ENCODE assay signal across 11 cellular contexts in genomic region chr3:141431411-141432378, GRCh38. TPM values are rescaled to one million over a fixed set of nuclear protein-coding genes. Genes with fewer than 3 reads are reported as not detected.
A peak's percentile ranks its signal among the peaks of the same experiment; 100 is the strongest.
DNase-seq lines count a peak whose midpoint lies in the region; ATAC-seq and TF ChIP-seq lines count a peak whose summit lies in the region.
"Had no signal": no experiment of that assay in that cellular context is flagged by ENCODE, and none has a peak within 500 bp of the region (broad histone marks: within the 10 kb centered on the region; RNA-seq: fewer than 3 reads in every experiment).

No MANE protein-coding gene starts in this region.

- H3K27me3 ChIP-seq in heart left ventricle = no peaks in the 10 kb centered on the region
- H3K27me3 ChIP-seq in osteoblast (ENCODE audit: insufficient read depth, low read length) = no peaks in the 10 kb centered on the region
- H3K27me3 ChIP-seq in vagina = no peaks in the 10 kb centered on the region
- no peaks in the 10 kb centered on the region for H3K27me3 ChIP-seq in A673 (replicated peaks; ENCODE audit: insufficient read depth, low read depth, low read length, poor library complexity)

- intact Hi-C loops in heart left ventricle (cut with DNase I) (no loop called here), left cardiac atrium (cut with DNase I) (no loop called here), vagina (cut with DNase I) (no loop called here), A673 (cut with micrococcal nuclease; ENCODE audit: unreplicated experiment) (no loop called here)

- peak overlapping the region; percentile 49 to 88 (median 80) for H3K27ac ChIP-seq in heart left ventricle
- H3K27ac ChIP-seq in osteoblast (ENCODE audit: low read depth, low read length) = peak overlapping the region; percentile 68
- H3K27ac ChIP-seq in vagina = peak overlapping the region; percentile 71
- H3K27ac ChIP-seq in A673 (ENCODE audit: low read depth, low read length, poor library complexity, severe bottlenecking) = no peak overlapping the region

- ATAC-seq in heart left ventricle (peak in 2 of 4 donors; percentile 5 to 17), left cardiac atrium (no peak)

- no peak overlapping the region for H2AFZ ChIP-seq in osteoblast (ENCODE audit: low read length)

- peaks cover 86% of the 10 kb centered on the region for H3K79me2 ChIP-seq in osteoblast (ENCODE audit: insufficient read depth, low read length)

- TF ChIP-seq POLR2A in heart left ventricle (IDR thresholded peaks at IDR 0.05) (no peak), vagina (IDR thresholded peaks at IDR 0.05) (no peak), erythroblast (IDR thresholded peaks at IDR 0.05; ENCODE audit: low read length) (no peak)

- DNase-seq in heart left ventricle = no peak
- no peak for DNase-seq in left cardiac atrium
- DNase-seq in fibroblast of the aortic adventitia (ENCODE audit: low read depth) = peak; percentile 49
- DNase-seq in osteoblast (ENCODE audit: insufficient read length, low spot score, missing footprints) = no peak
- DNase-seq in vagina (ENCODE audit: extremely low spot score in 2 of 2) = no peak
- no peak for DNase-seq in A673 (ENCODE audit: low spot score)
- DNase-seq in erythroblast (lab: John Stamatoyannopoulos, UW) = no peak
- DNase-seq in NCI-H187 treated with DMSO at 0.1 percent for 48 hours (lab: John Stamatoyannopoulos, UW) = no peak
- DNase-seq: activated naive CD4-positive, alpha-beta T cell treated with anti-CD3 and anti-CD28 coated beads for 36 hours; mesendoderm; NCI-H1436 treated with DMSO at 0.1 percent for 48 hours had no signal

- POLR2A ChIA-PET in A673 (lab: Charles Lee; ENCODE audit: low non-redundant PET) = no interaction called here

- H4K20me1 ChIP-seq in osteoblast (ENCODE audit: insufficient read depth, low read length) = no peaks in the 10 kb centered on the region

- CTCF ChIA-PET in A673 (lab: Charles Lee) = interaction anchor here (0.7 kb wide), 1 partner anchor 63 kb away, joined by 3 read pairs; no protein-coding TSS in a partner anchor

- peak overlapping the region in 5 of 12 donors; percentile 7 to 20 (median 16) for H3K4me3 ChIP-seq in heart left ventricle
- H3K4me3 ChIP-seq in fibroblast of the aortic adventitia (ENCODE audit: low read depth, low read length) = no peak overlapping the region
- no peak overlapping the region for H3K4me3 ChIP-seq in osteoblast (ENCODE audit: insufficient read depth, low read length)
- peak overlapping the region; percentile 10 to 25 for H3K4me3 ChIP-seq in vagina
- no peak overlapping the region for H3K4me3 ChIP-seq in A673 (ENCODE audit: low read depth, low read length, poor library complexity, severe bottlenecking)

- WGBS in heart left ventricle, 4 donors = 56 to 60% (median 59%) methylated on average over 18 of the region's 18 CpGs

- H3K4me1 ChIP-seq in heart left ventricle (peaks cover 3 to 95% (median 68%) of the 10 kb centered on the region in 12 donors), osteoblast (ENCODE audit: insufficient read depth, low read length) (peaks cover 30% of the 10 kb centered on the region), vagina (peaks cover 43% of the 10 kb centered on the region), A673 (ENCODE audit: insufficient read depth, low read length, poor library complexity, severe bottlenecking) (no peaks in the 10 kb centered on the region)

- BruUV-seq in A673 (replicated peaks; lab: Mats Ljungman, UMichigan) = no TSS peak

- TF ChIP-seq CTCF in heart left ventricle (IDR thresholded peaks at IDR 0.05) (no peak), fibroblast of the aortic adventitia (IDR thresholded peaks at IDR 0.05; ENCODE audit: insufficient read depth, low read length) (no peak), osteoblast (IDR thresholded peaks at IDR 0.05; ENCODE audit: extremely low read depth, low read depth, low read length) (no peak), vagina (IDR thresholded peaks at IDR 0.05) (no peak), A673 (conservative IDR thresholded peaks at IDR 0.05; ENCODE audit: low read depth, low read length) (no peak)

- no peaks in the 10 kb centered on the region for H3K9me3 ChIP-seq in heart left ventricle
- H3K9me3 ChIP-seq in osteoblast (ENCODE audit: low read depth, low read length) = no peaks in the 10 kb centered on the region
- H3K9me3 ChIP-seq in vagina = no peaks in the 10 kb centered on the region
- no peaks in the 10 kb centered on the region for H3K9me3 ChIP-seq in A673 (ENCODE audit: low read depth, low read length, poor library complexity, severe bottlenecking)

- H3K4me2 ChIP-seq in osteoblast (ENCODE audit: insufficient read depth, low read length) = peak overlapping the region; percentile 0

- H3K36me3 ChIP-seq in heart left ventricle (peaks cover 0 to 49% (median 10%) of the 10 kb centered on the region in 9 donors), osteoblast (ENCODE audit: insufficient read depth, low read length) (peaks cover 43% of the 10 kb centered on the region), vagina (peaks cover 0 to 8% of the 10 kb centered on the region in 2 donors), A673 (ENCODE audit: insufficient read depth, low read length, poor library complexity, severe bottlenecking) (no peaks in the 10 kb centered on the region)

RNA-seq across cellular contexts. Expression of gene RASA2, which starts 55.1 kb away (rescaled TPM):
- total RNA-seq in heart left ventricle = 10 to 100 TPM in 1 of 9 donors, 1 to 10 TPM in 8; 2.2 to 12.3 (median 4.2) TPM
- 1 to 10 TPM; 2.0 to 2.2 TPM for polyA plus RNA-seq in heart left ventricle
- total RNA-seq in left cardiac atrium = 1 to 10 TPM; 5.2 to 7.8 TPM
- total RNA-seq in fibroblast of the aortic adventitia (ENCODE audit: low replicate concordance) = 25.6 and 28.9 TPM in 2 replicates
- 20.0 and 21.7 TPM in 2 replicates for total RNA-seq in osteoblast
- total RNA-seq in vagina = 18.4 TPM
- 16.3 and 17.1 TPM in 2 replicates for total RNA-seq in A673 (2021)

Comparison
In these comparisons a context has a peak if more than half of its experiments do, and no peak if none do; other contexts are left out.
1. H3K4me3 ChIP-seq: peak in vagina (2 of 2); none in fibroblast of the aortic adventitia (single experiment), osteoblast (single experiment) and A673 (single experiment).